In genomic region chr7:92245487-92246362, GRCh38 we compare ENCODE assay signal across 1 cellular context.
TF ChIP-seq lines count a peak whose summit lies in the region.

Gene ANKIB1, plus strand, starts transcription at chr7:92245974. Its CDS starts 49,005 bp downstream, at chr7:92294979.
Gene KRIT1, minus strand, starts transcription at chr7:92245914. Its CDS starts 3,779 bp downstream, at chr7:92242135.

TF ChIP-seq in HepG2, 621 proteins besides CTCF, POLR2A, EP300 and RAD21 (continued from another document and continues in another):
- TF ChIP-seq ZFP90 (CRISPR knock-in tag; IDR thresholded peaks at IDR 0.05; ENCODE audit: borderline replicate concordance), result 0 out of 2 replicates have a peak, but pooled peaks have one; percentile 78
- TF ChIP-seq CEBPZ (IDR thresholded peaks at IDR 0.05; ENCODE audit: low read length), result no peak
- TF ChIP-seq KLF9 (CRISPR knock-in tag; IDR thresholded peaks at IDR 0.05; ENCODE audit: low read depth), result no peak
- peak; percentile 69; the same call in 1 of the 2 replicates for TF ChIP-seq ZNF543 (CRISPR knock-in tag; IDR thresholded peaks at IDR 0.05)
- 0 out of 2 replicates have a peak, but pooled peaks have one; percentile 22 for TF ChIP-seq ZNF329 (CRISPR knock-in tag; IDR thresholded peaks at IDR 0.05; ENCODE audit: low read depth)
- TF ChIP-seq HDAC2 (CRISPR knock-in tag; IDR thresholded peaks at IDR 0.05), result peak; percentile 51
- TF ChIP-seq, protein P1, sequence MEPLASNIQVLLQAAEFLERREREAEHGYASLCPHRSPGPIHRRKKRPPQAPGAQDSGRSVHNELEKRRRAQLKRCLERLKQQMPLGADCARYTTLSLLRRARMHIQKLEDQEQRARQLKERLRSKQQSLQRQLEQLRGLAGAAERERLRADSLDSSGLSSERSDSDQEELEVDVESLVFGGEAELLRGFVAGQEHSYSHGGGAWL (CRISPR knock-in tag; IDR thresholded peaks at IDR 0.05), result peak; percentile 45; the same call in 1 of the 2 replicates
- TF ChIP-seq CCDC6 (CRISPR knock-in tag; IDR thresholded peaks at IDR 0.05), result peak; percentile 63; the same call in 1 of the 2 replicates
- TF ChIP-seq ZNF839 (CRISPR knock-in tag; IDR thresholded peaks at IDR 0.05; ENCODE audit: borderline replicate concordance), result no peak; the same call in none of the 2 replicates
- TF ChIP-seq PBX2 (CRISPR knock-in tag; IDR thresholded peaks at IDR 0.05), result no peak
- TF ChIP-seq ZFP36L1 (CRISPR knock-in tag; IDR thresholded peaks at IDR 0.05), result 0 out of 2 replicates have a peak, but pooled peaks have one; percentile 35
- no peak for TF ChIP-seq HNF4G (IDR thresholded peaks at IDR 0.05; ENCODE audit: borderline replicate concordance, low read depth, low read length)
- 0 out of 2 replicates have a peak, but pooled peaks have one; percentile 23 for TF ChIP-seq HNF4G (CRISPR knock-in tag; IDR thresholded peaks at IDR 0.05; ENCODE audit: borderline replicate concordance, low read depth)
- peak; percentile 84; the same call in 1 of the 2 replicates for TF ChIP-seq NRL (CRISPR knock-in tag; IDR thresholded peaks at IDR 0.05; ENCODE audit: borderline replicate concordance)
- peak; percentile 25; the same call in 1 of the 2 replicates for TF ChIP-seq ZMAT3 (CRISPR knock-in tag; conservative IDR thresholded peaks at IDR 0.05)
- no peak for TF ChIP-seq RERE (CRISPR knock-in tag; IDR thresholded peaks at IDR 0.05; ENCODE audit: low read depth)
- TF ChIP-seq HNRNPL (IDR thresholded peaks at IDR 0.05; ENCODE audit: low read depth, low read length), result no peak
- no peak for TF ChIP-seq HIVEP1 (CRISPR knock-in tag; IDR thresholded peaks at IDR 0.05)
- TF ChIP-seq SIX4 (CRISPR knock-in tag; IDR thresholded peaks at IDR 0.05), result no peak
- TF ChIP-seq MEIS2 (CRISPR knock-in tag; IDR thresholded peaks at IDR 0.05), result no peak
- peak; percentile 80; the same call in 1 of the 2 replicates for TF ChIP-seq ZNF225 (CRISPR knock-in tag; IDR thresholded peaks at IDR 0.05)
- peak; percentile 40; the same call in 1 of the 2 replicates for TF ChIP-seq TGIF2 (CRISPR knock-in tag; IDR thresholded peaks at IDR 0.05)
- no peak for TF ChIP-seq NBN (conservative IDR thresholded peaks at IDR 0.05)
- TF ChIP-seq ISX (CRISPR knock-in tag; conservative IDR thresholded peaks at IDR 0.05), result no peak
- no peak for TF ChIP-seq CENPX (CRISPR knock-in tag; IDR thresholded peaks at IDR 0.05)
- TF ChIP-seq RFX3 (CRISPR knock-in tag; IDR thresholded peaks at IDR 0.05), result peak; percentile 28; the same call in 1 of the 2 replicates
- TF ChIP-seq, protein P2, sequence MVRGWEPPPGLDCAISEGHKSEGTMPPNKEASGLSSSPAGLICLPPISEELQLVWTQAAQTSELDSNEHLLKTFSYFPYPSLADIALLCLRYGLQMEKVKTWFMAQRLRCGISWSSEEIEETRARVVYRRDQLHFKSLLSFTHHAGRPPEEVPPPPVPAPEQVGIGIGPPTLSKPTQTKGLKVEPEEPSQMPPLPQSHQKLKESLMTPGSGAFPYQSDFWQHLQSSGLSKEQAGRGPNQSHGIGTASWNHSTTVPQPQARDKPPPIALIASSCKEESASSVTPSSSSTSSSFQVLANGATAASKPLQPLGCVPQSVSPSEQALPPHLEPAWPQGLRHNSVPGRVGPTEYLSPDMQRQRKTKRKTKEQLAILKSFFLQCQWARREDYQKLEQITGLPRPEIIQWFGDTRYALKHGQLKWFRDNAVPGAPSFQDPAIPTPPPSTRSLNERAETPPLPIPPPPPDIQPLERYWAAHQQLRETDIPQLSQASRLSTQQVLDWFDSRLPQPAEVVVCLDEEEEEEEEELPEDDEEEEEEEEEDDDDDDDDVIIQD (CRISPR knock-in tag; IDR thresholded peaks at IDR 0.05; ENCODE audit: low read depth), result 0 out of 2 replicates have a peak, but pooled peaks have one; percentile 39
- TF ChIP-seq SPEN (CRISPR knock-in tag; IDR thresholded peaks at IDR 0.05; ENCODE audit: low read depth), result peak; percentile 82
- no peak; the same call in 1 of the 2 replicates for TF ChIP-seq ZBTB10 (CRISPR knock-in tag; IDR thresholded peaks at IDR 0.05; ENCODE audit: borderline replicate concordance)
- TF ChIP-seq IKZF4 (CRISPR knock-in tag; IDR thresholded peaks at IDR 0.05; ENCODE audit: borderline replicate concordance, low read depth, not compliant biosample characterization), result peak; percentile 0
- TF ChIP-seq, protein P3, sequence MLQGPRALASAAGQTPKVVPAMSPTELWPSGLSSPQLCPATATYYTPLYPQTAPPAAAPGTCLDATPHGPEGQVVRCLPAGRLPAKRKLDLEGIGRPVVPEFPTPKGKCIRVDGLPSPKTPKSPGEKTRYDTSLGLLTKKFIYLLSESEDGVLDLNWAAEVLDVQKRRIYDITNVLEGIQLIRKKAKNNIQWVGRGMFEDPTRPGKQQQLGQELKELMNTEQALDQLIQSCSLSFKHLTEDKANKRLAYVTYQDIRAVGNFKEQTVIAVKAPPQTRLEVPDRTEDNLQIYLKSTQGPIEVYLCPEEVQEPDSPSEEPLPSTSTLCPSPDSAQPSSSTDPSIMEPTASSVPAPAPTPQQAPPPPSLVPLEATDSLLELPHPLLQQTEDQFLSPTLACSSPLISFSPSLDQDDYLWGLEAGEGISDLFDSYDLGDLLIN (CRISPR knock-in tag; IDR thresholded peaks at IDR 0.05; ENCODE audit: borderline replicate concordance), result no peak
- TF ChIP-seq, protein P4, sequence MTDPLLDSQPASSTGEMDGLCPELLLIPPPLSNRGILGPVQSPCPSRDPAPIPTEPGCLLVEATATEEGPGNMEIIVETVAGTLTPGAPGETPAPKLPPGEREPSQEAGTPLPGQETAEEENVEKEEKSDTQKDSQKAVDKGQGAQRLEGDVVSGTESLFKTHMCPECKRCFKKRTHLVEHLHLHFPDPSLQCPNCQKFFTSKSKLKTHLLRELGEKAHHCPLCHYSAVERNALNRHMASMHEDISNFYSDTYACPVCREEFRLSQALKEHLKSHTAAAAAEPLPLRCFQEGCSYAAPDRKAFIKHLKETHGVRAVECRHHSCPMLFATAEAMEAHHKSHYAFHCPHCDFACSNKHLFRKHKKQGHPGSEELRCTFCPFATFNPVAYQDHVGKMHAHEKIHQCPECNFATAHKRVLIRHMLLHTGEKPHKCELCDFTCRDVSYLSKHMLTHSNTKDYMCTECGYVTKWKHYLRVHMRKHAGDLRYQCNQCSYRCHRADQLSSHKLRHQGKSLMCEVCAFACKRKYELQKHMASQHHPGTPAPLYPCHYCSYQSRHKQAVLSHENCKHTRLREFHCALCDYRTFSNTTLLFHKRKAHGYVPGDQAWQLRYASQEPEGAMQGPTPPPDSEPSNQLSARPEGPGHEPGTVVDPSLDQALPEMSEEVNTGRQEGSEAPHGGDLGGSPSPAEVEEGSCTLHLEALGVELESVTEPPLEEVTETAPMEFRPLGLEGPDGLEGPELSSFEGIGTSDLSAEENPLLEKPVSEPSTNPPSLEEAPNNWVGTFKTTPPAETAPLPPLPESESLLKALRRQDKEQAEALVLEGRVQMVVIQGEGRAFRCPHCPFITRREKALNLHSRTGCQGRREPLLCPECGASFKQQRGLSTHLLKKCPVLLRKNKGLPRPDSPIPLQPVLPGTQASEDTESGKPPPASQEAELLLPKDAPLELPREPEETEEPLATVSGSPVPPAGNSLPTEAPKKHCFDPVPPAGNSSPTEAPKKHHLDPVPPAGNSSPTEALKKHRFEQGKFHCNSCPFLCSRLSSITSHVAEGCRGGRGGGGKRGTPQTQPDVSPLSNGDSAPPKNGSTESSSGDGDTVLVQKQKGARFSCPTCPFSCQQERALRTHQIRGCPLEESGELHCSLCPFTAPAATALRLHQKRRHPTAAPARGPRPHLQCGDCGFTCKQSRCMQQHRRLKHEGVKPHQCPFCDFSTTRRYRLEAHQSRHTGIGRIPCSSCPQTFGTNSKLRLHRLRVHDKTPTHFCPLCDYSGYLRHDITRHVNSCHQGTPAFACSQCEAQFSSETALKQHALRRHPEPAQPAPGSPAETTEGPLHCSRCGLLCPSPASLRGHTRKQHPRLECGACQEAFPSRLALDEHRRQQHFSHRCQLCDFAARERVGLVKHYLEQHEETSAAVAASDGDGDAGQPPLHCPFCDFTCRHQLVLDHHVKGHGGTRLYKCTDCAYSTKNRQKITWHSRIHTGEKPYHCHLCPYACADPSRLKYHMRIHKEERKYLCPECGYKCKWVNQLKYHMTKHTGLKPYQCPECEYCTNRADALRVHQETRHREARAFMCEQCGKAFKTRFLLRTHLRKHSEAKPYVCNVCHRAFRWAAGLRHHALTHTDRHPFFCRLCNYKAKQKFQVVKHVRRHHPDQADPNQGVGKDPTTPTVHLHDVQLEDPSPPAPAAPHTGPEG (CRISPR knock-in tag; IDR thresholded peaks at IDR 0.05), result no peak; the same call in 1 of the 2 replicates
- no peak for TF ChIP-seq SYNCRIP (IDR thresholded peaks at IDR 0.05; ENCODE audit: insufficient read depth, low read depth, low read length)
- peak; percentile 94 for TF ChIP-seq GATAD1 (CRISPR knock-in tag; IDR thresholded peaks at IDR 0.05)
